In genomic region chr20:22511943-22512910, GRCh38 we compare ENCODE assay signal across 1 cellular context.
A peak's percentile ranks its signal among the peaks of the same experiment; 100 is the strongest.
TF ChIP-seq lines count a peak whose summit lies in the region.

No MANE protein-coding gene starts in this region.

TF ChIP-seq in HepG2, 621 proteins besides CTCF, POLR2A, EP300 and RAD21 (continued from another document and continues in another):
- TF ChIP-seq ZBTB26 (CRISPR knock-in tag; IDR thresholded peaks at IDR 0.05; ENCODE audit: borderline replicate concordance) (peak; percentile 76; the same call in 1 of the 2 replicates), CSRNP1 (CRISPR knock-in tag; IDR thresholded peaks at IDR 0.05) (no peak; the same call in 1 of the 2 replicates), ZNF501 (CRISPR knock-in tag; IDR thresholded peaks at IDR 0.05) (peak; percentile 76), ZNF570 (CRISPR knock-in tag; IDR thresholded peaks at IDR 0.05; ENCODE audit: borderline replicate concordance) (no peak), JDP2 (CRISPR knock-in tag; IDR thresholded peaks at IDR 0.05; ENCODE audit: borderline replicate concordance) (no peak; the same call in 1 of the 2 replicates), ZFP1 (CRISPR knock-in tag; IDR thresholded peaks at IDR 0.05) (peak; percentile 49; the same call in 1 of the 2 replicates), ZNF761 (CRISPR knock-in tag; conservative IDR thresholded peaks at IDR 0.05) (peak; percentile 87), ARNT (IDR thresholded peaks at IDR 0.05) (no peak), ZNF101 (CRISPR knock-in tag; IDR thresholded peaks at IDR 0.05; ENCODE audit: borderline replicate concordance, low read depth) (no peak), NR2F2 (IDR thresholded peaks at IDR 0.05; ENCODE audit: borderline replicate concordance, low read depth) (peak; percentile 61; the same call in 1 of the 2 replicates), ZNF784 (CRISPR knock-in tag; IDR thresholded peaks at IDR 0.05; ENCODE audit: borderline replicate concordance) (0 out of 2 replicates have a peak, but pooled peaks have one; percentile 25), ZNF775 (CRISPR knock-in tag; IDR thresholded peaks at IDR 0.05; ENCODE audit: borderline replicate concordance) (peak; percentile 84), MBNL3 (CRISPR knock-in tag; conservative IDR thresholded peaks at IDR 0.05) (no peak), ZBTB37 (CRISPR knock-in tag; IDR thresholded peaks at IDR 0.05) (peak; percentile 96), NFATC3 (CRISPR knock-in tag; IDR thresholded peaks at IDR 0.05) (no peak), BATF2 (CRISPR knock-in tag; IDR thresholded peaks at IDR 0.05) (no peak), ZBTB14 (CRISPR knock-in tag; IDR thresholded peaks at IDR 0.05) (no peak), ATRX (CRISPR knock-in tag; IDR thresholded peaks at IDR 0.05; ENCODE audit: borderline replicate concordance) (no peak), ZNF430 (CRISPR knock-in tag; IDR thresholded peaks at IDR 0.05) (peak; percentile 78), ZNF646 (CRISPR knock-in tag; IDR thresholded peaks at IDR 0.05) (peak; percentile 83), JUND (CRISPR knock-in tag; IDR thresholded peaks at IDR 0.05) (peak; percentile 86), JARID2 (CRISPR knock-in tag; IDR thresholded peaks at IDR 0.05; ENCODE audit: insufficient replicate concordance) (peak; percentile 14), ERF (CRISPR knock-in tag; IDR thresholded peaks at IDR 0.05) (peak; percentile 92), CEBPB (IDR thresholded peaks at IDR 0.05; ENCODE audit: borderline replicate concordance, low read depth, low read length) (peak; percentile 96), FOSL1 (CRISPR knock-in tag; IDR thresholded peaks at IDR 0.05; ENCODE audit: borderline replicate concordance) (peak; percentile 97), TP53 (CRISPR knock-in tag; conservative IDR thresholded peaks at IDR 0.05) (peak; percentile 81), ZNF770 (CRISPR knock-in tag; IDR thresholded peaks at IDR 0.05) (no peak; the same call in none of the 2 replicates), MLLT10 (CRISPR knock-in tag; IDR thresholded peaks at IDR 0.05) (no peak), RARG (CRISPR knock-in tag; IDR thresholded peaks at IDR 0.05; ENCODE audit: low read depth) (no peak), ATF2 (CRISPR knock-in tag; IDR thresholded peaks at IDR 0.05) (0 out of 2 replicates have a peak, but pooled peaks have one; percentile 64), ZNF512B (CRISPR knock-in tag; IDR thresholded peaks at IDR 0.05; ENCODE audit: borderline replicate concordance) (peak; percentile 75; the same call in 1 of the 2 replicates), HNF1B (CRISPR knock-in tag; IDR thresholded peaks at IDR 0.05) (peak; percentile 95), HOXD1 (CRISPR knock-in tag; IDR thresholded peaks at IDR 0.05) (peak; percentile 95)
